31 cellular contexts compared by ENCODE assay signal in the genomic region with DNA sequence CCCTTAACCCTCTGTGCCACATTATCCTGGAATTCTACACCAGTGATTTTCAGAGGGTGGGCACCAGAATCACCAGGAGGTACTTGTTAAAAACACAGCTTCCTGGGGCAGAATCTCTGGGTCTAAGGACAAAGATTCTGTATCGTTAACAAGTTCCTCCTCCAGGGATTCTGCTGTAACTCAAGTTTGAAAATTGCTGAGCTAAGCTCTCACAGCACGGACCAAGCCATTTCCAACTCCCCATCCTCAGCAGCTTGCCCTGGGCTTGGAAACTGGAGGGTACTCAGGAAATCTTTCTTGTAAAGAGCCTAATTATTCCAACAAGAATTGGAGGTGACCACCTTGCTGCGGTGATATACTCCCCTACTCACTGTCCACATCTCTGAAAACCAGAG.
"Had no signal": no experiment of that assay in that cellular context is flagged by ENCODE, and none has a peak within 500 bp of the region (broad histone marks: within the 10 kb centered on the region; RNA-seq: fewer than 3 reads in every experiment).

No MANE protein-coding gene starts in this region.

- DNase-seq: activated CD4-positive, alpha-beta T cell treated with anti-CD3 and anti-CD28 coated beads for 36 hours; activated CD4-positive, alpha-beta T cell treated with anti-CD3 and anti-CD28 coated beads, Interleukin-2, amount 10 ng/mL, durations not matched to agents 7 days and 5 days; activated CD4-positive, alpha-beta T cell treated with anti-CD3 and anti-CD28 coated beads, Interleukin-2, amount 50 U/mL, for 48 hours; activated CD8-positive, alpha-beta T cell treated with anti-CD3 and anti-CD28 coated beads, Interleukin-2, amount 10 ng/mL, durations not matched to agents 7 days and 5 days; activated gamma-delta T cell treated with Interleukin-2 at 50 U/mL for 16 hours; activated naive CD4-positive, alpha-beta T cell treated with anti-CD3 and anti-CD28 coated beads for 36 hours; activated T-cell treated with anti-CD3 and anti-CD28 coated beads, Interleukin-2, amount 50 U/mL, for 4 hours; caudate nucleus; Kasumi-1; MM.1S; MV-4-11; NCI-H1092; NCI-H1436 treated with DMSO at 0.1 percent for 48 hours; NCI-H1694 treated with DMSO at 0.1 percent for 48 hours; NCI-H2029; NCI-H345; NCI-H524 treated with DMSO at 0.1 percent for 48 hours; Peyer's patch; RPMI8226; SHP77 treated with DMSO at 0.1 percent for 48 hours; SK-N-SH had no signal

- FAIRE-seq: bronchial epithelial cell had no signal

- H3K9ac ChIP-seq: SK-N-SH had no signal

- H3K27me3 Mint-ChIP-seq: activated CD4-positive, alpha-beta T cell treated with anti-CD3 and anti-CD28 coated beads for 36 hours; activated CD4-positive, alpha-beta T cell treated with anti-CD3 and anti-CD28 coated beads, Interleukin-2, amount 10 ng/mL, durations not matched to agents 7 days and 5 days had no signal

- H3K4me3 Mint-ChIP-seq: activated CD4-positive, alpha-beta T cell treated with anti-CD3 and anti-CD28 coated beads for 36 hours; activated CD4-positive, alpha-beta T cell treated with anti-CD3 and anti-CD28 coated beads, Interleukin-2, amount 10 ng/mL, durations not matched to agents 7 days and 5 days; activated CD8-positive, alpha-beta T cell treated with anti-CD3 and anti-CD28 coated beads, Interleukin-2, amount 10 ng/mL, durations not matched to agents 7 days and 5 days; activated naive CD4-positive, alpha-beta T cell treated with anti-CD3 and anti-CD28 coated beads for 36 hours; activated T-cell treated with anti-CD3 and anti-CD28 coated beads, Interleukin-2, amount 50 U/mL, for 4 hours; activated T-helper 1 cell treated with anti-CD3 and anti-CD28 coated beads, Interleukin-12 subunit alpha, Interleukin-12 subunit beta, Interleukin-2, Interleukin-4 antibody, amounts not matched to agents 30 ng/mL and 10 ng/mL and 1 ng/mL, durations not matched to agents 14 hours and 24 hours and 36 hours; brain; T-helper 1 cell treated with Interleukin-12 subunit alpha and Interleukin-12 subunit beta and Interleukin-4 antibody, amounts not matched to agents 30 μg/mL and 1 μg/mL, for 36 hours; T-helper 2 cell treated with Interferon-gamma antibody and Interleukin-4, amounts not matched to agents 5 μg/mL and 100 μg/mL, for 36 hours; WTC11 had no signal

- H3K4me2 ChIP-seq: SK-N-SH had no signal

- H3K4me1 Mint-ChIP-seq: activated CD4-positive, alpha-beta T cell treated with anti-CD3 and anti-CD28 coated beads for 36 hours; activated CD4-positive, alpha-beta T cell treated with anti-CD3 and anti-CD28 coated beads, Interleukin-2, amount 10 ng/mL, durations not matched to agents 7 days and 5 days; brain; WTC11 had no signal

- H3K27me3 ChIP-seq: adrenal gland, Peyer's patch, SJSA1 had no signal

- H3K36me3 Mint-ChIP-seq: brain, WTC11 had no signal

- H3K9me3 Mint-ChIP-seq: activated CD4-positive, alpha-beta T cell treated with anti-CD3 and anti-CD28 coated beads, Interleukin-2, amount 10 ng/mL, durations not matched to agents 7 days and 5 days; activated naive CD4-positive, alpha-beta T cell treated with anti-CD3 and anti-CD28 coated beads for 36 hours; activated naive CD4-positive, alpha-beta T cell treated with anti-CD3 and anti-CD28 coated beads, Interleukin-2, amount 50 U/mL, for 72 hours; activated T-cell treated with anti-CD3 and anti-CD28 coated beads, Interleukin-2, amount 50 U/mL, for 4 hours; activated T-helper 1 cell treated with anti-CD3 and anti-CD28 coated beads, Interleukin-12 subunit alpha, Interleukin-12 subunit beta, Interleukin-2, Interleukin-4 antibody, amounts not matched to agents 30 ng/mL and 10 ng/mL and 1 ng/mL, durations not matched to agents 14 hours and 24 hours and 36 hours; T-helper 1 cell treated with Interleukin-12 subunit alpha and Interleukin-12 subunit beta and Interleukin-4 antibody, amounts not matched to agents 30 μg/mL and 1 μg/mL, for 36 hours; T-helper 2 cell treated with Interferon-gamma antibody and Interleukin-4, amounts not matched to agents 5 μg/mL and 100 μg/mL, for 36 hours; WTC11 had no signal

- H3K9me3 ChIP-seq: adrenal gland, Peyer's patch, SJSA1, SK-N-SH had no signal

- H3K27ac Mint-ChIP-seq: activated CD4-positive, alpha-beta T cell treated with anti-CD3 and anti-CD28 coated beads for 36 hours; activated CD4-positive, alpha-beta T cell treated with anti-CD3 and anti-CD28 coated beads, Interleukin-2, amount 10 ng/mL, durations not matched to agents 7 days and 5 days; activated naive CD4-positive, alpha-beta T cell treated with anti-CD3 and anti-CD28 coated beads for 36 hours; activated naive CD4-positive, alpha-beta T cell treated with anti-CD3 and anti-CD28 coated beads, Interleukin-2, amount 50 U/mL, for 72 hours; activated T-helper 1 cell treated with anti-CD3 and anti-CD28 coated beads, Interleukin-12 subunit alpha, Interleukin-12 subunit beta, Interleukin-2, Interleukin-4 antibody, amounts not matched to agents 30 ng/mL and 10 ng/mL and 1 ng/mL, durations not matched to agents 14 hours and 24 hours and 36 hours; brain; T-helper 1 cell treated with Interleukin-12 subunit alpha and Interleukin-12 subunit beta and Interleukin-4 antibody, amounts not matched to agents 30 μg/mL and 1 μg/mL, for 36 hours; T-helper 2 cell treated with Interferon-gamma antibody and Interleukin-4, amounts not matched to agents 5 μg/mL and 100 μg/mL, for 36 hours; WTC11 had no signal

- H3K9me2 ChIP-seq: SK-N-SH had no signal

- ATAC-seq: activated CD4-positive, alpha-beta T cell treated with anti-CD3 and anti-CD28 coated beads for 36 hours; activated CD4-positive, CD25-positive, alpha-beta regulatory T cell treated with anti-CD3 and anti-CD28 coated beads, Interleukin-2, amount 50 U/mL, for 24 hours; activated CD8-positive, alpha-beta T cell treated with anti-CD3 and anti-CD28 coated beads, Interleukin-2, amount 10 ng/mL, durations not matched to agents 7 days and 5 days; activated T-cell treated with anti-CD3 and anti-CD28 coated beads, Interleukin-2, amount 50 U/mL, for 4 hours; WTC11 had no signal

- H3K27ac ChIP-seq: adrenal gland, SJSA1 had no signal

- H3K4me1 ChIP-seq: SJSA1 had no signal

- H3K4me3 ChIP-seq: adrenal gland, Peyer's patch, SJSA1 had no signal
